Comparison of ENCODE assay signal across 1 cellular context in genomic region chr7:92749327-92749730, GRCh38.
TF ChIP-seq lines count a peak whose summit lies in the region.

No MANE protein-coding gene starts in this region.

TF ChIP-seq in GM12878, 131 proteins besides CTCF, POLR2A, EP300 and RAD21 (continued from another document):
- TF ChIP-seq E2F8 (IDR thresholded peaks at IDR 0.05; ENCODE audit: low read depth, partially characterized antibody), result no peak
- no peak for TF ChIP-seq PRDM15 (CRISPR knock-in tag; IDR thresholded peaks at IDR 0.05)
- no peak for TF ChIP-seq MTA3 (IDR thresholded peaks at IDR 0.05; ENCODE audit: borderline replicate concordance, low read length)
- no peak for TF ChIP-seq RFX5 (IDR thresholded peaks at IDR 0.05; ENCODE audit: low read depth, low read length)
TF ChIP-seq in GM12878: peak in this region for 0.
